In the genomic region with DNA sequence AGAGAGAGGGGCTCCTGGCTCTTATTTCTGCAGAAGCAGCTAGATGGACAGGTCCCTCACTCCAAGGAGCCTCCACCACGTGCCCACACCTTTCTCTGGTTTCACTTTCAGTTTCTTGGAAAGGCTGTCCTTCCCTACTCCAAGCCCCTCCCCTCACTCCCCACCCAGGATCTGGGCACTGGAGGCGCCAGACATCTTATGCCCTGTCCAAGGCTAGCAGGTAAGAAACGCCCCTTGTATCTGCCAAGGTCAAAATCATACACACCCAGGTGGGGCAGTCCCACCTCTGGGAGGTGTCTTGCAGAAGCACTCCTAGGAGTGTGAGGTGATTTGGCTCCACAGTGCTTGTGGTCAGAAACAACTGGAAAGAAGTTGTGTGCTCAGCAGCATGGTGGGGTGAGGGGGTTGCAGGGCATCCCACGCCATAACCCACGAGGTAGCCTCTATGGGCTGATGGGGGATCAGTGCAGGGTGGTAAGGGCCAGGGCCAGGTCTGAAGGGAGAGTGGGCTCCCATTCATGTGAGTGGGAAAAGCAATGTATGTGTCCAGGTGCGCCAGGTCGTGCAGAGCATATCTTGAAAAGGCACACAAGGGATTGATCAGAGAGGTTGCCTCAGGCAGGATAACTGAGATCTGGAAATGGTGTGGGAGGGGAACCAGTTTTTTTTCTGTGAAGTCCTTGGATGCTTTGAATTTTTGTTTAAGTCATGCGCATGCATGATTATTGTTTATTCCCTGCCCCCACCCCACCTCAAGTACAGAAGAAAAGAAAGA, we compare ENCODE assay signal across 9 cellular contexts. TPM values are rescaled to one million over a fixed set of nuclear protein-coding genes. Genes with fewer than 3 reads are reported as not detected.
A peak's percentile ranks its signal among the peaks of the same experiment; 100 is the strongest.
DNase-seq lines count a peak whose midpoint lies in the region; ATAC-seq and TF ChIP-seq lines count a peak whose summit lies in the region.
"Had no signal": no experiment of that assay in that cellular context is flagged by ENCODE, and none has a peak within 500 bp of the region (broad histone marks: within the 10 kb centered on the region; RNA-seq: fewer than 3 reads in every experiment).

No MANE protein-coding gene starts in this region.

- peaks cover 21% of the 10 kb centered on the region for H3F3A ChIP-seq in PC-9 (ENCODE audit: insufficient read depth, low read depth)

- H3K36me3 ChIP-seq in PC-9 (ENCODE audit: low read depth) (no peaks in the 10 kb centered on the region), skeletal muscle satellite cell (ENCODE audit: insufficient read depth, low read length) (no peaks in the 10 kb centered on the region)

- H4K20me1 ChIP-seq in PC-9 (ENCODE audit: insufficient read depth): no peaks in the 10 kb centered on the region

- H3K9me2 ChIP-seq in PC-9 (ENCODE audit: insufficient read depth): no peaks in the 10 kb centered on the region

- peak; percentile 41 for DNase-seq in NCI-H345 (lab: John Stamatoyannopoulos, UW)
- no peak for DNase-seq in NCI-H345 treated with DMSO at 0.1 percent for 48 hours (lab: John Stamatoyannopoulos, UW; ENCODE audit: unreplicated experiment)
- peak; percentile 84 to 90 for DNase-seq in PC-9
- DNase-seq in erythroblast (lab: John Stamatoyannopoulos, UW): peak; percentile 23 to 42

- H3K4me2 ChIP-seq in PC-9 (peak overlapping the region; percentile 64), skeletal muscle satellite cell (ENCODE audit: low read length) (peak overlapping the region; percentile 2)

- POLR2A ChIA-PET in PC-9 (lab: Charles Lee; ENCODE audit: unreplicated experiment): interaction anchor here (0.6 kb wide), 1 partner anchor 421 kb away, joined by 5 read pairs; no protein-coding TSS in a partner anchor

- H3K27ac ChIP-seq in PC-9: peak overlapping the region; percentile 73

- H3K4me3 ChIP-seq in PC-9 (peak overlapping the region; percentile 37; the same call in 1 of the 2 replicates), skeletal muscle satellite cell (ENCODE audit: low read length) (no peak overlapping the region)

- no peak overlapping the region for H3K9ac ChIP-seq in skeletal muscle satellite cell (ENCODE audit: low read depth, low read length)

- ATAC-seq in GM18520 (IDR thresholded peaks at IDR 0.05; ENCODE audit: unreplicated experiment) (no peak), HG03354 (IDR thresholded peaks at IDR 0.05; ENCODE audit: poor library complexity, severe bottlenecking, unreplicated experiment) (no peak), GM21576 (IDR thresholded peaks at IDR 0.05; ENCODE audit: unreplicated experiment) (no peak)

- intact Hi-C loops in PC-9 (cut with micrococcal nuclease; ENCODE audit: unreplicated experiment): loop anchor here (1.0 to 2.0 kb wide), 4 partner anchors 46 to 321 kb away; partner anchors contain the start of gene SOCS1

- peaks cover 29% of the 10 kb centered on the region for H3K4me1 ChIP-seq in PC-9 (replicated peaks; ENCODE audit: insufficient read depth)
- peaks cover 19% of the 10 kb centered on the region for H3K4me1 ChIP-seq in skeletal muscle satellite cell (ENCODE audit: control insufficient read depth, insufficient read depth, low read length)

- H3K79me2 ChIP-seq in PC-9 (ENCODE audit: low read depth): no peaks in the 10 kb centered on the region

- H2AFZ ChIP-seq in PC-9: no peak overlapping the region

- no peak for TF ChIP-seq POLR2A in erythroblast (IDR thresholded peaks at IDR 0.05; ENCODE audit: low read length)

- no TSS peak for BruUV-seq in PC-9 (replicated peaks; lab: Mats Ljungman, UMichigan)

- TF ChIP-seq CTCF in PC-9 (conservative IDR thresholded peaks at IDR 0.05): no peak

- CTCF ChIA-PET in PC-9 (lab: Charles Lee): interaction anchor here (0.7 to 1.5 kb wide), 2 partner anchors 51 to 57 kb away, joined by 4 to 5 read pairs; partner anchors contain the start of gene SOCS1

- no peaks in the 10 kb centered on the region for H3K9me3 ChIP-seq in PC-9 (ENCODE audit: insufficient read depth, low read depth)
- no peaks in the 10 kb centered on the region for H3K9me3 ChIP-seq in skeletal muscle satellite cell (replicated peaks; ENCODE audit: low read length)

- H3K27me3 ChIP-seq in PC-9 (ENCODE audit: insufficient read depth, low read depth) (no peaks in the 10 kb centered on the region), skeletal muscle satellite cell (ENCODE audit: control insufficient read depth, insufficient read depth, low read length) (peaks cover 11% of the 10 kb centered on the region)

RNA-seq across cellular contexts. Expression of gene PRM1, which starts 31.8 kb away (rescaled TPM):
- not detected in 2 replicates for total RNA-seq in PC-9 (2021)
- not detected in 2 replicates for total RNA-seq in skeletal muscle satellite cell (2012; rRNA removed)
- total RNA-seq: activated CD8-positive, alpha-beta memory T cell treated with anti-CD3 and anti-CD28 coated beads for 36 hours had no signal

RNA-seq across cellular contexts. Expression of gene RMI2, which starts 32.4 kb away (rescaled TPM):
- total RNA-seq in PC-9 (2021): 29.0 and 38.0 TPM in 2 replicates
- 3.8 and 6.1 TPM in 2 replicates for total RNA-seq in skeletal muscle satellite cell (2012; rRNA removed)

RNA-seq across cellular contexts. Expression of gene PRM2, which starts 36.6 kb away (rescaled TPM):
- total RNA-seq in PC-9 (2021): not detected in 2 replicates
- total RNA-seq in skeletal muscle satellite cell (2012; rRNA removed): not detected in 2 replicates
- total RNA-seq: activated CD8-positive, alpha-beta memory T cell treated with anti-CD3 and anti-CD28 coated beads for 36 hours had no signal

RNA-seq across cellular contexts. Expression of gene PRM3, which starts 39.5 kb away (rescaled TPM):
- not detected in 2 replicates for total RNA-seq in PC-9 (2021)
- not detected in 2 replicates for total RNA-seq in skeletal muscle satellite cell (2012; rRNA removed)
- total RNA-seq: activated CD8-positive, alpha-beta memory T cell treated with anti-CD3 and anti-CD28 coated beads for 36 hours had no signal

RNA-seq across cellular contexts. Expression of gene TNP2, which starts 43.8 kb away (rescaled TPM):
- not detected in 2 replicates for total RNA-seq in PC-9 (2021)
- not detected in 2 replicates for total RNA-seq in skeletal muscle satellite cell (2012; rRNA removed)
- total RNA-seq: activated CD8-positive, alpha-beta memory T cell treated with anti-CD3 and anti-CD28 coated beads for 36 hours had no signal
